ENCODE assay signal across 9 cellular contexts in genomic region chr9:112249277-112249676, GRCh38.
DNase-seq lines count a peak whose midpoint lies in the region; ATAC-seq and TF ChIP-seq lines count a peak whose summit lies in the region.
"Had no signal": no experiment of that assay in that cellular context is flagged by ENCODE, and none has a peak within 500 bp of the region (broad histone marks: within the 10 kb centered on the region; RNA-seq: fewer than 3 reads in every experiment).

No MANE protein-coding gene starts in this region.

- no peak overlapping the region for H3K4me3 Mint-ChIP-seq in neural progenitor cell

- peak; percentile 84 for DNase-seq in ELR (ENCODE audit: low read depth)
- DNase-seq in choroid plexus epithelial cell (ENCODE audit: low read depth): peak; percentile 42
- DNase-seq in suprapubic skin (ENCODE audit: low spot score in 2 of 2): no peak
- DNase-seq in activated effector memory CD4-positive, alpha-beta T cell treated with anti-CD3 and anti-CD28 coated beads, Interleukin-2, amount 50 U/mL, for 16 hours: no peak
- no peak for DNase-seq in AML-193 (lab: John Stamatoyannopoulos, UW)
- DNase-seq in neural progenitor cell (ENCODE audit: low spot score): no peak
- DNase-seq: NCI-H187 treated with DMSO at 0.1 percent for 48 hours had no signal

- H3F3A ChIP-seq in neural progenitor cell (ENCODE audit: low read depth): peaks cover 14% of the 10 kb centered on the region

- no peak for TF ChIP-seq EP300 in suprapubic skin (IDR thresholded peaks at IDR 0.05)

- H2AFZ ChIP-seq in neural progenitor cell (replicated peaks): no peak overlapping the region

- H3K4me1 Mint-ChIP-seq in neural progenitor cell: no peaks in the 10 kb centered on the region

- peaks cover 14% of the 10 kb centered on the region for H3K36me3 Mint-ChIP-seq in neural progenitor cell

- no peak overlapping the region for H3K4me2 ChIP-seq in neural progenitor cell

- no peak for TF ChIP-seq POLR2A in suprapubic skin (IDR thresholded peaks at IDR 0.05)

- H3K4me1 ChIP-seq in suprapubic skin: no peaks in the 10 kb centered on the region
- no peaks in the 10 kb centered on the region for H3K4me1 ChIP-seq in neural progenitor cell

- H3K9me3 ChIP-seq in suprapubic skin (no peaks in the 10 kb centered on the region), neural progenitor cell (ENCODE audit: low read depth) (no peaks in the 10 kb centered on the region)

- no peaks in the 10 kb centered on the region for H3K9me3 Mint-ChIP-seq in neural progenitor cell

- TF ChIP-seq CTCF in choroid plexus epithelial cell (conservative IDR thresholded peaks at IDR 0.05; ENCODE audit: low read depth, low read length) (no peak), suprapubic skin (IDR thresholded peaks at IDR 0.05) (no peak), neural progenitor cell (IDR thresholded peaks at IDR 0.05) (no peak)

- WGBS in suprapubic skin: 91% methylated on average over 1 of the region's 1 CpG

- H3K4me3 ChIP-seq in choroid plexus epithelial cell (ENCODE audit: low read depth, low read length) (no peak overlapping the region), suprapubic skin (no peak overlapping the region), neural progenitor cell (no peak overlapping the region)

- H3K9ac ChIP-seq in neural progenitor cell: no peak overlapping the region

- H3K27ac ChIP-seq in suprapubic skin (no peak overlapping the region), neural progenitor cell (no peak overlapping the region)

- H3K27ac Mint-ChIP-seq in neural progenitor cell: no peak overlapping the region

- H4K20me1 ChIP-seq in neural progenitor cell (ENCODE audit: low read depth): no peaks in the 10 kb centered on the region

- H3K27me3 ChIP-seq in suprapubic skin (no peaks in the 10 kb centered on the region), neural progenitor cell (no peaks in the 10 kb centered on the region)

- peak; percentile 90 for ATAC-seq in GM21390 (IDR thresholded peaks at IDR 0.05; ENCODE audit: unreplicated experiment)
- ATAC-seq in HG03469 (IDR thresholded peaks at IDR 0.05; ENCODE audit: unreplicated experiment): peak; percentile 58

- no peaks in the 10 kb centered on the region for H3K27me3 Mint-ChIP-seq in neural progenitor cell (ENCODE audit: insufficient read depth, low read depth)

- H3K36me3 ChIP-seq in suprapubic skin (peaks cover 13% of the 10 kb centered on the region), neural progenitor cell (peaks cover 3% of the 10 kb centered on the region)

- peaks cover 4% of the 10 kb centered on the region for H3K79me2 ChIP-seq in neural progenitor cell (ENCODE audit: low read depth)

Comparison
In these comparisons a context has a peak if more than half of its experiments do, and no peak if none do; other contexts are left out.
1. DNase-seq: peak in ELR (single experiment) and choroid plexus epithelial cell (single experiment); none in suprapubic skin (0 of 2), activated effector memory CD4-positive, alpha-beta T cell treated with anti-CD3 and anti-CD28 coated beads, Interleukin-2, amount 50 U/mL, for 16 hours (single experiment), AML-193 (0 of 2) and neural progenitor cell (single experiment).